25 cellular contexts compared by ENCODE assay signal in the genomic region with DNA sequence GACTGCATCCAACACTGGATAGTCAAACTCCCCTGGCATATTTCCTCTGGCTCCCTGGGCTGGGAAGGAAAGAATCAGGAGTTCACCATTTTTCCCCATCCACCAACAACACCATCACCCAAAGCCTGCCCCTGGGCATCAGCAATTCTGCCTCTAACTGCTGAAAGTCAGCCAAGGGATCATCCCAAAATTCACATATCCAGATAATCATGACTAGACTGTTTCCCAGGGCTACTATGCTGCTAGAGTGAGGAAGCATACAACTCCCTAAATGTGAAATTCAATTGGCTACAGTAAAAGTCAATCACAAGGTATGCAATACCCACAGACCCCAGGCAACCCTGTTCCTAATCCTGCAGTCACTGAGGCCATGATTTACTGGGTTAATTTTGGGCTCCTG.
DNase-seq lines count a peak whose midpoint lies in the region; ATAC-seq and TF ChIP-seq lines count a peak whose summit lies in the region.
"Had no signal": no experiment of that assay in that cellular context is flagged by ENCODE, and none has a peak within 500 bp of the region (broad histone marks: within the 10 kb centered on the region; RNA-seq: fewer than 3 reads in every experiment).

No MANE protein-coding gene starts in this region.

- H3K27me3 ChIP-seq in HCT116 (ENCODE audit: insufficient read depth, low read length) (no peaks in the 10 kb centered on the region), SK-N-SH (ENCODE audit: insufficient read depth) (peaks cover 19% of the 10 kb centered on the region; the same call in 1 of the 2 replicates)
- H3K27me3 ChIP-seq: BE2C had no signal

- H3K79me2 ChIP-seq in HCT116 (ENCODE audit: insufficient read depth, low read length) (no peaks in the 10 kb centered on the region), SK-N-SH (ENCODE audit: insufficient read depth) (no peaks in the 10 kb centered on the region)

- H3K9me3 ChIP-seq in HCT116 (ENCODE audit: control insufficient read depth in 1 of 2, insufficient read depth in 1 of 2, low read depth in 1 of 2, low read length in 2 of 2) (peaks cover 5 to 8% of the 10 kb centered on the region in 2 experiments; a peak in 2 of 4 replicates), SK-N-SH (0 out of 2 replicates have a peak, but pooled peaks cover under 1% of the 10 kb centered on the region)
- H3K9me3 ChIP-seq: BE2C had no signal

- H3K4me3 ChIP-seq in HCT116 (replicated peaks in 1 of 2; ENCODE audit: low read depth in 1 of 2, low read length in 2 of 2), result no peak overlapping the region
- H3K4me3 ChIP-seq in SK-N-SH (ENCODE audit: low read depth in 2 of 2, low read length in 1 of 2), result no peak overlapping the region
- H3K4me3 ChIP-seq: esophagus muscularis mucosa, spleen, stomach had no signal

- TF ChIP-seq CTCF in HCT116 (IDR thresholded peaks at IDR 0.05 in 2 of 3, conservative IDR thresholded peaks at IDR 0.05 in 1 of 3; ENCODE audit: borderline replicate concordance in 1 of 3, insufficient read depth in 1 of 3, low read depth in 2 of 3, low read length in 2 of 3) (no peak), type B pancreatic cell (conservative IDR thresholded peaks at IDR 0.05) (no peak), SK-N-SH (IDR thresholded peaks at IDR 0.05) (no peak), chondrocyte (IDR thresholded peaks at IDR 0.05) (no peak)

- no peak overlapping the region for H3K4me3 Mint-ChIP-seq in type B pancreatic cell
- H3K4me3 Mint-ChIP-seq in chondrocyte (ENCODE audit: unreplicated experiment), result no peak overlapping the region

- POLR2A ChIA-PET in HCT116 (lab: Charles Lee) (no interaction called here), SK-N-SH (lab: Yijun Ruan, JAX) (no interaction called here)

- RAD21 ChIA-PET in HCT116 (lab: Charles Lee; ENCODE audit: low non-redundant PET in 1 of 2, low total read pairs in 2 of 2, uncharacterized antibody in 2 of 2, unreplicated experiment in 2 of 2), result no interaction called here

- intact Hi-C loops in HCT116 (cut with micrococcal nuclease), result no loop called here

- H2AFZ ChIP-seq in HCT116 (ENCODE audit: low read depth, low read length, poor library complexity, severe bottlenecking), result no peak overlapping the region
- no peak overlapping the region for H2AFZ ChIP-seq in SK-N-SH (ENCODE audit: low read depth)

- DNase-seq in HCT116 (ENCODE audit: low read depth, low spot score) (peak; percentile 7), amniotic epithelial cell (ENCODE audit: low read depth) (peak; percentile 28), fibroblast of peridontal ligament (ENCODE audit: extremely low read depth) (peak; percentile 90), type B pancreatic cell (ENCODE audit: extremely low spot score, unreplicated experiment) (peak; percentile 6), SK-N-SH (no peak), chondrocyte (ENCODE audit: low spot score) (no peak)
- DNase-seq: activated CD4-positive, alpha-beta T cell treated with anti-CD3 and anti-CD28 coated beads, Interleukin-2, amount 50 U/mL, for 1 hour; activated CD8-positive, alpha-beta memory T cell treated with anti-CD3 and anti-CD28 coated beads, Interleukin-2, amount 50 U/mL, for 4 hours; BE2C; central memory CD4-positive, alpha-beta T cell; effector memory CD4-positive, alpha-beta T cell; head of caudate nucleus; kidney; NCI-H2227 treated with DMSO at 0.1 percent for 48 hours; NCI-H82; occipital lobe; OCI-M1; retina; SHP77 treated with DMSO at 0.1 percent for 48 hours; spleen; stimulated activated CD4-positive, alpha-beta T cell treated with anti-CD3 and anti-CD28 coated beads, Interleukin-4, amount 100 ng/mL, for 4 hours; stomach; T-helper 1 cell had no signal

- BruUV-seq in HCT116 (replicated peaks; lab: Mats Ljungman, UMichigan), result no TSS peak

- H3K9me3 Mint-ChIP-seq in type B pancreatic cell (peaks cover 4% of the 10 kb centered on the region), chondrocyte (ENCODE audit: low read depth) (peaks cover 16% of the 10 kb centered on the region)

- H3F3A ChIP-seq in SK-N-SH (replicated peaks; ENCODE audit: insufficient read depth), result no peaks in the 10 kb centered on the region

- no peaks in the 10 kb centered on the region for H3K9me2 ChIP-seq in HCT116 (ENCODE audit: insufficient read depth)
- H3K9me2 ChIP-seq in SK-N-SH, result no peaks in the 10 kb centered on the region

- no peak overlapping the region for H3K27ac ChIP-seq in HCT116 (ENCODE audit: low read depth, low read length)
- H3K27ac ChIP-seq in SK-N-SH (ENCODE audit: low read depth in 2 of 2, low read length in 1 of 2), result no peak overlapping the region
- H3K27ac ChIP-seq: esophagus muscularis mucosa, spleen, stomach had no signal

- H3K27ac Mint-ChIP-seq in type B pancreatic cell, result no peak overlapping the region
- H3K27ac Mint-ChIP-seq in chondrocyte (ENCODE audit: unreplicated experiment), result no peak overlapping the region

- H3K4me1 ChIP-seq in HCT116 (ENCODE audit: control insufficient read depth in 1 of 2, insufficient read depth in 2 of 2, low read length in 2 of 2) (no peaks in the 10 kb centered on the region), SK-N-SH (ENCODE audit: control insufficient read depth in 1 of 2, insufficient read depth in 2 of 2, low read depth in 1 of 2, low read length in 1 of 2) (no peaks in the 10 kb centered on the region)
- H3K4me1 ChIP-seq: BE2C, esophagus muscularis mucosa, spleen, stomach had no signal

- H4K20me1 ChIP-seq in HCT116 (ENCODE audit: insufficient read depth), result no peaks in the 10 kb centered on the region
- no peaks in the 10 kb centered on the region for H4K20me1 ChIP-seq in SK-N-SH (ENCODE audit: insufficient read depth)

- TF ChIP-seq POLR2A in HCT116 (IDR thresholded peaks at IDR 0.05; ENCODE audit: borderline replicate concordance, extremely low read depth, insufficient read depth, insufficient read length), result no peak

- H3K36me3 Mint-ChIP-seq in type B pancreatic cell (peaks cover 5% of the 10 kb centered on the region), chondrocyte (ENCODE audit: low read depth) (peaks cover 9% of the 10 kb centered on the region)

- no peak for ATAC-seq in HCT116
- ATAC-seq in activated CD4-positive, CD25-positive, alpha-beta regulatory T cell treated with anti-CD3 and anti-CD28 coated beads, Interleukin-2, amount 50 U/mL, for 24 hours, result no peak

- TF ChIP-seq RAD21 in HCT116 (IDR thresholded peaks at IDR 0.05; ENCODE audit: low read depth) (no peak), SK-N-SH (IDR thresholded peaks at IDR 0.05; ENCODE audit: low read length) (no peak)

- CTCF ChIA-PET in HCT116 (lab: Charles Lee) (no interaction called here), SK-N-SH (lab: Yijun Ruan, JAX) (no interaction called here)

- H3K27me3 Mint-ChIP-seq in type B pancreatic cell, result peaks cover 11% of the 10 kb centered on the region
- no peaks in the 10 kb centered on the region for H3K27me3 Mint-ChIP-seq in chondrocyte (ENCODE audit: low read depth)

- no peak for TF ChIP-seq EP300 in SK-N-SH (IDR thresholded peaks at IDR 0.05; ENCODE audit: borderline replicate concordance in 1 of 2, low read depth in 1 of 2, low read length in 1 of 2)

- peaks cover 7% of the 10 kb centered on the region for H3K4me1 Mint-ChIP-seq in type B pancreatic cell (ENCODE audit: unreplicated experiment)
- H3K4me1 Mint-ChIP-seq in chondrocyte (ENCODE audit: low read depth), result peaks cover 7% of the 10 kb centered on the region

- H3K36me3 ChIP-seq in HCT116 (ENCODE audit: control insufficient read depth in 1 of 2, insufficient read depth in 2 of 2, low read length in 2 of 2) (no peaks in the 10 kb centered on the region), SK-N-SH (replicated peaks in 1 of 2; ENCODE audit: control insufficient read depth in 1 of 2, insufficient read depth in 2 of 2, low read length in 1 of 2) (no peaks in the 10 kb centered on the region)
- H3K36me3 ChIP-seq: BE2C, esophagus muscularis mucosa, spleen, stomach had no signal

- H3K4me2 ChIP-seq in HCT116 (ENCODE audit: low read length) (no peak overlapping the region), SK-N-SH (no peak overlapping the region)

- no peak overlapping the region for H3K9ac ChIP-seq in HCT116 (ENCODE audit: low read length)
- no peak overlapping the region for H3K9ac ChIP-seq in SK-N-SH

TF ChIP-seq in HCT116, 20 proteins besides CTCF, POLR2A, EP300 and RAD21 (continues in another document):
- TF ChIP-seq, protein P1, sequence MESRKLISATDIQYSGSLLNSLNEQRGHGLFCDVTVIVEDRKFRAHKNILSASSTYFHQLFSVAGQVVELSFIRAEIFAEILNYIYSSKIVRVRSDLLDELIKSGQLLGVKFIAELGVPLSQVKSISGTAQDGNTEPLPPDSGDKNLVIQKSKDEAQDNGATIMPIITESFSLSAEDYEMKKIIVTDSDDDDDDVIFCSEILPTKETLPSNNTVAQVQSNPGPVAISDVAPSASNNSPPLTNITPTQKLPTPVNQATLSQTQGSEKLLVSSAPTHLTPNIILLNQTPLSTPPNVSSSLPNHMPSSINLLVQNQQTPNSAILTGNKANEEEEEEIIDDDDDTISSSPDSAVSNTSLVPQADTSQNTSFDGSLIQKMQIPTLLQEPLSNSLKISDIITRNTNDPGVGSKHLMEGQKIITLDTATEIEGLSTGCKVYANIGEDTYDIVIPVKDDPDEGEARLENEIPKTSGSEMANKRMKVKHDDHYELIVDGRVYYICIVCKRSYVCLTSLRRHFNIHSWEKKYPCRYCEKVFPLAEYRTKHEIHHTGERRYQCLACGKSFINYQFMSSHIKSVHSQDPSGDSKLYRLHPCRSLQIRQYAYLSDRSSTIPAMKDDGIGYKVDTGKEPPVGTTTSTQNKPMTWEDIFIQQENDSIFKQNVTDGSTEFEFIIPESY (IDR thresholded peaks at IDR 0.05; ENCODE audit: extremely low read depth, insufficient replicate concordance, low read length), result no peak
- TF ChIP-seq ZFX (IDR thresholded peaks at IDR 0.05), result no peak
- TF ChIP-seq SIN3A (IDR thresholded peaks at IDR 0.05; ENCODE audit: low read depth), result no peak

Comparison
In these comparisons a context has a peak if more than half of its experiments do, and no peak if none do; other contexts are left out.
1. DNase-seq: peak in HCT116 (single experiment), amniotic epithelial cell (single experiment), fibroblast of peridontal ligament (single experiment) and type B pancreatic cell (single experiment); none in SK-N-SH (single experiment) and chondrocyte (single experiment).